ENCODE assay signal across 32 cellular contexts in genomic region chr10:106925187-106925586, GRCh38.
"Had no signal": no experiment of that assay in that cellular context is flagged by ENCODE, and none has a peak within 500 bp of the region (broad histone marks: within the 10 kb centered on the region; RNA-seq: fewer than 3 reads in every experiment).

No MANE protein-coding gene starts in this region.

- ATAC-seq: body of pancreas; esophagus mucosa; heart right ventricle; left ventricle myocardium superior; mucosa of descending colon; natural killer cell treated with Interleukin-12 subunit alpha and Interleukin-12 subunit beta and Interleukin-15 and Interleukin-18, amount 100 ng/mL, for 72 hours; sciatic nerve; stimulated activated naive CD8-positive, alpha-beta T cell treated with anti-CD3 and anti-CD28 coated beads, Interleukin-15, amount 100 ng/mL, for 72 hours; upper lobe of right lung had no signal

- H3K9me3 ChIP-seq: adrenal gland, body of pancreas, colonic mucosa, heart right ventricle, mucosa of descending colon, ovary, prostate gland, thyroid gland, upper lobe of right lung had no signal

- H3K27ac ChIP-seq: adrenal gland, body of pancreas, colonic mucosa, dorsolateral prefrontal cortex, heart right ventricle, ovary, prostate gland, skin epidermis, thyroid gland, upper lobe of right lung, WERI-Rb-1 had no signal

- H3K36me3 ChIP-seq: adrenal gland, colonic mucosa, heart right ventricle, ovary, prostate gland, thyroid gland, upper lobe of right lung, WERI-Rb-1 had no signal

- DNase-seq: activated CD4-positive, alpha-beta memory T cell treated with anti-CD3 and anti-CD28 coated beads for 36 hours; activated CD4-positive, alpha-beta T cell treated with anti-CD3 and anti-CD28 coated beads, Interleukin-2, amount 10 ng/mL, durations not matched to agents 24 days and 14 days; activated CD4-positive, CD25-positive, alpha-beta regulatory T cell treated with anti-CD3 and anti-CD28 coated beads, Interleukin-2, amount 50 U/mL, for 72 hours; activated CD8-positive, alpha-beta memory T cell treated with anti-CD3 and anti-CD28 coated beads, Interleukin-2, amount 50 U/mL, for 4 hours; activated effector memory CD4-positive, alpha-beta T cell treated with anti-CD3 and anti-CD28 coated beads, Interleukin-2, amount 50 U/mL, for 16 hours; activated naive CD4-positive, alpha-beta T cell treated with anti-CD3 and anti-CD28 coated beads for 36 hours; activated naive CD8-positive, alpha-beta T cell treated with anti-CD3 and anti-CD28 coated beads for 36 hours; activated T-cell treated with anti-CD3 and anti-CD28 coated beads, Interleukin-2, amount 50 U/mL, for 1 hour; adrenal gland; aorta; body of pancreas; cerebellar nuclear complex; colonic mucosa; dorsolateral prefrontal cortex; endodermal cell; foreskin fibroblast; heart right ventricle; left ventricle myocardium superior; mucosa of descending colon; ovary; retina; stimulated activated CD4-positive, alpha-beta T cell treated with anti-CD3 and anti-CD28 coated beads, Interleukin-12 subunit alpha, Interleukin-12 subunit beta, amount 100 ng/mL, for 4 hours; stimulated activated CD4-positive, alpha-beta T cell treated with anti-CD3 and anti-CD28 coated beads, Interleukin-4, amount 100 ng/mL, for 1 hour; stimulated activated naive CD8-positive, alpha-beta T cell treated with anti-CD3 and anti-CD28 coated beads, Interleukin-15, amount 100 ng/mL, for 72 hours; thyroid gland; upper lobe of right lung; WERI-Rb-1 had no signal

- H3K27me3 ChIP-seq: adrenal gland, body of pancreas, colonic mucosa, ovary, thyroid gland, upper lobe of right lung had no signal

- H3K4me1 ChIP-seq: adrenal gland, body of pancreas, colonic mucosa, heart right ventricle, prostate gland, upper lobe of right lung had no signal

- H3K4me3 ChIP-seq: adrenal gland, body of pancreas, colonic mucosa, heart right ventricle, mucosa of descending colon, ovary, prostate gland, skin epidermis, thyroid gland, upper lobe of right lung had no signal
